Comparison of ENCODE assay signal across 8 cellular contexts in genomic region chr6:143842902-143843688, GRCh38. TPM values are rescaled to one million over a fixed set of nuclear protein-coding genes. Genes with fewer than 3 reads are reported as not detected.
DNase-seq lines count a peak whose midpoint lies in the region; FAIRE-seq and TF ChIP-seq lines count a peak whose summit lies in the region.

TSS of gene LTV1 (plus strand) at chr6:143843338. CDS start at chr6:143843478, 140 bp downstream.

- peak within 1 kb of the TSS; percentile 94 for H3K27ac Mint-ChIP-seq in activated naive CD4-positive, alpha-beta T cell treated with anti-CD3 and anti-CD28 coated beads for 36 hours

- H2AFZ ChIP-seq in neuronal stem cell (ENCODE audit: low read length), result peak within 1 kb of the TSS; percentile 95

- H2BK12ac ChIP-seq in neuronal stem cell (ENCODE audit: low read length), result no peak within 1 kb of the TSS

- H3K4me3 ChIP-seq in HFF-Myc (replicated peaks; ENCODE audit: low read depth, low read length) (peak within 1 kb of the TSS; percentile 96), neuronal stem cell (ENCODE audit: low read length in 2 of 2) (peak within 1 kb of the TSS; percentile 96 to 99)

- H3K27ac ChIP-seq in neuronal stem cell (replicated peaks; ENCODE audit: low read length), result peak within 1 kb of the TSS; percentile 98

- H4K91ac ChIP-seq in neuronal stem cell (ENCODE audit: low read depth, low read length, poor library complexity), result no peak within 1 kb of the TSS

- no peak within 1 kb of the TSS for H3K4ac ChIP-seq in neuronal stem cell (ENCODE audit: low read length)

- CTCF ChIA-PET in activated naive CD4-positive, alpha-beta T cell treated with anti-CD3 and anti-CD28 coated beads for 36 hours (lab: Charles Lee), result interaction anchor here (0.6 to 1.5 kb wide), 5 partner anchors 170 to 524 kb away, joined by 3 to 5 read pairs (median 4); no protein-coding TSS in a partner anchor

- H3K79me1 ChIP-seq in neuronal stem cell (ENCODE audit: low read depth, low read length), result peaks cover 4% of the 10 kb centered on the region

- H3K4me1 ChIP-seq in neuronal stem cell (ENCODE audit: control insufficient read depth in 2 of 2, insufficient read depth in 1 of 2, low read depth in 1 of 2, low read length in 2 of 2), result peaks cover 4% of the 10 kb centered on the region in 2 donors

- no peaks in the 10 kb centered on the region for H3K27me3 Mint-ChIP-seq in activated naive CD4-positive, alpha-beta T cell treated with anti-CD3 and anti-CD28 coated beads for 36 hours (ENCODE audit: low read depth)

- H2AK5ac ChIP-seq in neuronal stem cell (ENCODE audit: low read depth, low read length), result peak within 1 kb of the TSS; percentile 15

- H3K36me3 Mint-ChIP-seq in activated naive CD4-positive, alpha-beta T cell treated with anti-CD3 and anti-CD28 coated beads for 36 hours (ENCODE audit: low read depth), result peaks cover 32% of the 10 kb centered on the region

- H3K4me2 ChIP-seq in neuronal stem cell (ENCODE audit: insufficient read depth, low read length, poor library complexity, severe bottlenecking), result peak within 1 kb of the TSS; percentile 81

- peaks cover 14 to 39% of the 10 kb centered on the region in 2 donors for H3K36me3 ChIP-seq in neuronal stem cell (replicated peaks in 1 of 2; ENCODE audit: control insufficient read depth in 2 of 2, insufficient read depth in 2 of 2, low read length in 2 of 2)

- H3K18ac ChIP-seq in neuronal stem cell (ENCODE audit: low read length), result peak within 1 kb of the TSS; percentile 99

- H2BK120ac ChIP-seq in neuronal stem cell (ENCODE audit: low read depth, low read length), result peak within 1 kb of the TSS; percentile 4

- DNase-seq in GM03348 (ENCODE audit: low spot score), result peak; percentile 99
- DNase-seq in HFF-Myc (ENCODE audit: extremely low read depth, low read depth), result peak; percentile 84
- peak; percentile 97 for DNase-seq in NAMALWA (ENCODE audit: low spot score)
- peak; percentile 97 for DNase-seq in SK-N-DZ (ENCODE audit: low spot score)
- DNase-seq in activated naive CD4-positive, alpha-beta T cell treated with anti-CD3 and anti-CD28 coated beads for 36 hours, result peak; percentile 96
- DNase-seq in frontal cortex (ENCODE audit: low spot score in 2 of 2), result peak; percentile 79 to 96
- DNase-seq in neuronal stem cell (ENCODE audit: low spot score), result peak; percentile 94

- intact Hi-C loops in activated naive CD4-positive, alpha-beta T cell treated with anti-CD3 and anti-CD28 coated beads for 36 hours (cut with micrococcal nuclease), result loop anchor here (1.0 to 5.0 kb wide), 11 partner anchors 37 to 781 kb away; partner anchors contain the start of genes ADAT2, AIG1, FUCA2 and PEX3

- FAIRE-seq in frontal cortex (lab: Jason Lieb, UNC), result peak; percentile 69

- peaks cover 28% of the 10 kb centered on the region for H3K4me1 Mint-ChIP-seq in activated naive CD4-positive, alpha-beta T cell treated with anti-CD3 and anti-CD28 coated beads for 36 hours (ENCODE audit: low read depth)

- H3K9me3 ChIP-seq in neuronal stem cell (replicated peaks in 1 of 2; ENCODE audit: control insufficient read depth in 2 of 2, insufficient read depth in 1 of 2, low read depth in 1 of 2, low read length in 2 of 2), result peaks cover 4 to 8% of the 10 kb centered on the region in 2 donors

- H2BK5ac ChIP-seq in neuronal stem cell (ENCODE audit: low read length), result peak within 1 kb of the TSS; percentile 41

- H3K4me3 Mint-ChIP-seq in activated naive CD4-positive, alpha-beta T cell treated with anti-CD3 and anti-CD28 coated beads for 36 hours, result peak within 1 kb of the TSS; percentile 93

- peak within 1 kb of the TSS; percentile 94 for H3K9ac ChIP-seq in neuronal stem cell (ENCODE audit: low read depth, low read length, poor library complexity)

- TF ChIP-seq CTCF in HFF-Myc (IDR thresholded peaks at IDR 0.05; ENCODE audit: low read depth, low read length, missing control alignments) (no peak), subcutaneous adipose tissue (IDR thresholded peaks at IDR 0.05; ENCODE audit: low read depth) (no peak)

- WGBS in neuronal stem cell (ENCODE audit: extremely low coverage in 2 of 2, insufficient read length in 2 of 2, insufficient replicate concordance in 1 of 2), 2 donors, result no CpG with 5 or more reads among the region's 64 CpGs

- H3K23ac ChIP-seq in neuronal stem cell (ENCODE audit: low read depth, low read length, poor library complexity), result peak within 1 kb of the TSS; percentile 90

- H4K8ac ChIP-seq in neuronal stem cell (ENCODE audit: low read depth, low read length), result no peak within 1 kb of the TSS

- H2BK15ac ChIP-seq in neuronal stem cell (ENCODE audit: low read length), result peak within 1 kb of the TSS; percentile 32

- no peaks in the 10 kb centered on the region for H3K9me3 Mint-ChIP-seq in activated naive CD4-positive, alpha-beta T cell treated with anti-CD3 and anti-CD28 coated beads for 36 hours

- H3K27me3 ChIP-seq in neuronal stem cell (ENCODE audit: control insufficient read depth in 3 of 3, insufficient read depth in 3 of 3, low read depth in 1 of 3, low read length in 3 of 3), result no peaks in the 10 kb centered on the region

- H3K14ac ChIP-seq in neuronal stem cell (ENCODE audit: low read length), result peak within 1 kb of the TSS; percentile 91

RNA-seq across cellular contexts. Expression of gene LTV1, which starts in this region (rescaled TPM):
- polyA plus RNA-seq in SK-N-DZ (2014; cell fraction: cytosol; rRNA removed), result 29.0 and 34.0 TPM in 2 replicates
- 41.3 and 49.2 TPM in 2 replicates for polyA plus RNA-seq in SK-N-DZ (2014; cell fraction: nucleus; rRNA removed)
- 10 to 100 TPM; 22.8 to 23.3 TPM for total RNA-seq in activated naive CD4-positive, alpha-beta T cell treated with anti-CD3 and anti-CD28 coated beads for 36 hours
- total RNA-seq in frontal cortex (10.6 TPM), subcutaneous adipose tissue (10 to 100 TPM; 13.4 to 34.1 (median 14.0) TPM)
- polyA plus RNA-seq in neuronal stem cell (2013, experiment 1 of 2), result 27.0 TPM
- 27.2 TPM for polyA plus RNA-seq in neuronal stem cell (2013, experiment 2 of 2)

Comparison
In these comparisons a context has a peak if more than half of its experiments do, and no peak if none do; other contexts are left out.
1. Peak in every context shown above with its lines: DNase-seq, H3K4me3 ChIP-seq and H3K27ac ChIP-seq.